ENCODE assay signal across 8 cellular contexts in the genomic region with DNA sequence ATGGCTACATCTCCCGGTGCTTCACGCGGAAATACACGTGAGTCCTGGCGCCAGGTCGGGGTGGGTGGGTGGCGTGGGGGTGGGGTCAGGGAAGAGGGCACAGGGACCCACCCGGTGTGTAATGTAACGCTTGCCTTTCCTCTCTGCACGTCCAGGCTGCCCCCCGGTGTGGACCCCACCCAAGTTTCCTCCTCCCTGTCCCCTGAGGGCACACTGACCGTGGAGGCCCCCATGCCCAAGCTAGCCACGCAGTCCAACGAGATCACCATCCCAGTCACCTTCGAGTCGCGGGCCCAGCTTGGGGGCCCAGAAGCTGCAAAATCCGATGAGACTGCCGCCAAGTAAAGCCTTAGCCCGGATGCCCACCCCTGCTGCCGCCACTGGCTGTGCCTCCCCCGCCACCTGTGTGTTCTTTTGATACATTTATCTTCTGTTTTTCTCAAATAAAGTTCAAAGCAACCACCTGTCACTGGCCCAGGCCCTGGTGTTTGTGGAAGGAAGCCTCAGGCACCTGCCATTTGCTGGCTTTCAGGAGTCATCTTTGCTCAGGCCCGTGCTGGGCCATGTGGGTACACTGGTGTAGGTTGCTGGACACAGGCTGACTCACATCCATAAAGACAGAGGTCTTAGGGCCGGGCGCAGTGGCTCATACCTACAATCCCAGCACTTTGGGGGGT. TPM values are rescaled to one million over a fixed set of nuclear protein-coding genes. Genes with fewer than 3 reads are reported as not detected.
DNase-seq lines count a peak whose midpoint lies in the region; FAIRE-seq and TF ChIP-seq lines count a peak whose summit lies in the region.

No MANE protein-coding gene starts in this region.

- H3K4me1 Mint-ChIP-seq in astrocyte (ENCODE audit: low read depth, unreplicated experiment) = peaks cover 26% of the 10 kb centered on the region

- H3K27me3 Mint-ChIP-seq in astrocyte (ENCODE audit: low read depth, unreplicated experiment) = no peaks in the 10 kb centered on the region

- H3K4me3 Mint-ChIP-seq in astrocyte (ENCODE audit: unreplicated experiment) = peak overlapping the region; percentile 93

- H3K4me3 ChIP-seq in BE2C (ENCODE audit: low read depth, low read length) (peak overlapping the region; percentile 77), HUES48 (ENCODE audit: low read depth, low read length) (0 out of 2 replicates have a peak overlapping the region, but pooled peaks have one; percentile 29), astrocyte (ENCODE audit: insufficient read depth, low read depth, low read length) (peak overlapping the region; percentile 81), lower leg skin (ENCODE audit: low read depth, poor library complexity, severe bottlenecking) (peak overlapping the region; percentile 35), tibial artery (peak overlapping the region; percentile 97 to 99)

- H3K9me3 Mint-ChIP-seq in astrocyte (ENCODE audit: unreplicated experiment) = peaks cover 2% of the 10 kb centered on the region

- H3K79me2 ChIP-seq in astrocyte (ENCODE audit: insufficient read depth, low read length) = peaks cover 18% of the 10 kb centered on the region

- FAIRE-seq in astrocyte (lab: Jason Lieb, UNC) = no peak
- no peak for FAIRE-seq in HTR-8/SVneo (lab: Jason Lieb, UNC)

- H3K9ac ChIP-seq in HUES48 (ENCODE audit: low read depth, low read length) (no peak overlapping the region), astrocyte (ENCODE audit: low read length) (peak overlapping the region; percentile 94)

- H3K27ac Mint-ChIP-seq in astrocyte (ENCODE audit: unreplicated experiment) = peak overlapping the region; percentile 96

- H4K20me1 ChIP-seq in astrocyte (ENCODE audit: insufficient read depth, low read length) = peaks cover 20% of the 10 kb centered on the region

- 9 to 17% methylated on average over 21 to 22 of the region's 25 CpGs for WGBS in lower leg skin, 2 donors

- no peak overlapping the region for H2AFZ ChIP-seq in astrocyte (ENCODE audit: low read depth, low read length)

- peak overlapping the region; percentile 94 for H3K4me2 ChIP-seq in astrocyte (ENCODE audit: low read length)

- H3K27ac ChIP-seq in HUES48 (ENCODE audit: low read depth, low read length) (peak overlapping the region; percentile 55), astrocyte (ENCODE audit: low read depth, low read length) (peak overlapping the region; percentile 71), tibial artery (peak overlapping the region; percentile 100)

- H3K9me3 ChIP-seq in BE2C (no peaks in the 10 kb centered on the region), HUES48 (ENCODE audit: control insufficient read depth, insufficient read depth, low read length) (no peaks in the 10 kb centered on the region), astrocyte (ENCODE audit: insufficient read depth, low read depth, low read length) (no peaks in the 10 kb centered on the region), tibial artery (no peaks in the 10 kb centered on the region)

- H3K27me3 ChIP-seq in BE2C (no peaks in the 10 kb centered on the region), HUES48 (ENCODE audit: control insufficient read depth, insufficient read depth, low read length) (peaks cover 10% of the 10 kb centered on the region), astrocyte (ENCODE audit: insufficient read depth, low read length) (no peaks in the 10 kb centered on the region), tibial artery (no peaks in the 10 kb centered on the region)

- H3K36me3 ChIP-seq in BE2C = peaks cover 5% of the 10 kb centered on the region; the same call in 1 of the 2 replicates
- peaks cover 6% of the 10 kb centered on the region; the same call in 1 of the 2 replicates for H3K36me3 ChIP-seq in HUES48 (ENCODE audit: control insufficient read depth, insufficient read depth, low read length)
- peaks cover 8% of the 10 kb centered on the region for H3K36me3 ChIP-seq in astrocyte (ENCODE audit: insufficient read depth, low read length)
- H3K36me3 ChIP-seq in tibial artery = peaks cover 11 to 14% (median 12%) of the 10 kb centered on the region in 3 donors

- peaks cover 3% of the 10 kb centered on the region for H3K36me3 Mint-ChIP-seq in astrocyte (ENCODE audit: low read depth, unreplicated experiment)

- DNase-seq in BE2C = no peak
- DNase-seq in astrocyte (ENCODE audit: low read depth) = no peak
- no peak for DNase-seq in lower leg skin (ENCODE audit: low spot score in 2 of 2)
- DNase-seq in tibial artery = no peak
- no peak for DNase-seq in NCI-H446 treated with DMSO at 0.1 percent for 48 hours (lab: John Stamatoyannopoulos, UW)
- DNase-seq in HTR-8/SVneo (ENCODE audit: insufficient read length, low spot score) = no peak
- DNase-seq in cerebellum (ENCODE audit: low spot score) = no peak

- intact Hi-C loops in lower leg skin (cut with DNase I; ENCODE audit: low total_unique reads) = no loop called here
- intact Hi-C loops in tibial artery (cut with DNase I; ENCODE audit: low total_unique reads) = no loop called here

- TF ChIP-seq POLR2A in lower leg skin (IDR thresholded peaks at IDR 0.05) = no peak

- TF ChIP-seq CTCF in BE2C (IDR thresholded peaks at IDR 0.05; ENCODE audit: low read depth, low read length) (no peak), astrocyte (IDR thresholded peaks at IDR 0.05; ENCODE audit: insufficient read depth, low read depth, low read length) (no peak), lower leg skin (IDR thresholded peaks at IDR 0.05) (no peak), tibial artery (IDR thresholded peaks at IDR 0.05) (no peak)

- no peaks in the 10 kb centered on the region; the same call in none of the 2 replicates for H3K4me1 ChIP-seq in BE2C
- peaks cover 13% of the 10 kb centered on the region; the same call in 1 of the 2 replicates for H3K4me1 ChIP-seq in HUES48 (ENCODE audit: control insufficient read depth, insufficient read depth, low read length)
- H3K4me1 ChIP-seq in astrocyte (ENCODE audit: insufficient read depth, low read length) = peaks cover 19% of the 10 kb centered on the region
- H3K4me1 ChIP-seq in tibial artery = peaks cover 0 to 64% (median 38%) of the 10 kb centered on the region in 4 donors

RNA-seq across cellular contexts. Expression of a gene that starts 1.5 kb away (rescaled TPM):
- 659 TPM for polyA plus RNA-seq in BE2C (2012; ENCODE audit: insufficient read depth, insufficient read length, low read depth)
- total RNA-seq in astrocyte (933 and 1,069 TPM in 2 replicates), lower leg skin (1,000 to 10,000 TPM; 1,628 to 3,756 (median 2,658) TPM), cerebellum (11.9 TPM)

RNA-seq across cellular contexts. Expression of a gene that starts 54.8 kb away (rescaled TPM):
- 288 TPM for polyA plus RNA-seq in BE2C (2012; ENCODE audit: insufficient read depth, insufficient read length, low read depth)
- total RNA-seq in astrocyte = 344 and 351 TPM in 2 replicates
- total RNA-seq in lower leg skin = 10 to 100 TPM; 46.5 to 64.5 (median 56.4) TPM
- 226 TPM for total RNA-seq in cerebellum

Comparison
In these comparisons a context has a peak if more than half of its experiments do, and no peak if none do; other contexts are left out.
1. H3K4me3 ChIP-seq: peak in every context shown above with its lines; median percentile 98 in tibial artery; 81 in astrocyte; 77 in BE2C; 35 in lower leg skin; 29 in HUES48.
2. RNA of a gene that starts 1.5 kb away (total RNA-seq): 1,628 to 3,756 TPM in lower leg skin and 933 to 1,069 TPM in astrocyte; 11.9 TPM in cerebellum (single experiment); every median in the first group is over 10 times any median in the second.
3. Peak in every context shown above with its lines, with median percentiles within 50 percentile points of each other: H3K27ac ChIP-seq.